28 cellular contexts compared by ENCODE assay signal in the genomic region with DNA sequence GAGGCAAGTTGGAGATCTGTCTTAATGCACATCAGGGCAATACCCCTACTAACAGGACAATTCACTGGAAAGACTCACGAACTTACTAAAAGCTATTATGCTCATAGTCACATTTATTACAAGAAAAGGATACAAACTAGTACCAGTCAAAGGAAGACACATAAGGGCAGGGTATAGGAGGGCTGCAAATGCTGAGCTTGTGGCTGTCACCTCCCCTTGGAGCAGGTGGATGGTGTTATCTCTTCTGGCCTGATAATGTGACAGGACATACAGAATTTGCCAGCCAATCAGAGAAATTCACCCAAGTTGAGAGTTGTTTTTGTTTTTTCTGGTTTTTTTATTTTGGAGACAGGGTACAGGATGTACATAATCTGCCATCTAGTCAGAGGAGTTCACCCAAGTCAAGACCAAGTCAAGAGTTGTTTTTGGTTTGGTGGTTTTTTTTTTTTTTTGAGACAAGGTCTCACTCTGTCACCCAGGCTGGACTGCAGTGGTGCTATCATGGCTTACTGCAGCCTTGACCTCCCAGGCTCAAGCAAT.
"Had no signal": no experiment of that assay in that cellular context is flagged by ENCODE, and none has a peak within 500 bp of the region (broad histone marks: within the 10 kb centered on the region; RNA-seq: fewer than 3 reads in every experiment).

No MANE protein-coding gene starts in this region.

- H3K27me3 Mint-ChIP-seq: naive thymus-derived CD4-positive, alpha-beta T cell had no signal

- H3K4me1 ChIP-seq: gastrocnemius medialis, heart left ventricle, left lung, neural progenitor cell, parathyroid adenoma, prostate gland, right atrium auricular region, stomach, thyroid gland, vagina had no signal

- H3K27ac ChIP-seq: dorsolateral prefrontal cortex, epithelial cell of prostate, gastrocnemius medialis, heart left ventricle, hepatocyte, left lung, neural progenitor cell, parathyroid adenoma, prostate gland, right atrium auricular region, stomach, thyroid gland, vagina had no signal

- H3K4me1 Mint-ChIP-seq: endodermal cell, nephron, neural progenitor cell had no signal

- H3K4me3 ChIP-seq: dorsolateral prefrontal cortex, gastrocnemius medialis, heart left ventricle, hepatocyte, left lung, neural progenitor cell, prostate gland, right atrium auricular region, stomach, thyroid gland, vagina had no signal

- H3K27ac Mint-ChIP-seq: endodermal cell, nephron, neural progenitor cell had no signal

- H3K36me3 ChIP-seq: gastrocnemius medialis, neural progenitor cell, prostate gland had no signal

- H3K4me3 Mint-ChIP-seq: endodermal cell; nephron; neural progenitor cell; stimulated activated effector memory CD8-positive, alpha-beta T cell treated with anti-CD3 and anti-CD28 coated beads, Interleukin-12 subunit alpha, Interleukin-12 subunit beta, amount 100 ng/mL, for 72 hours had no signal

- H3K9me3 ChIP-seq: gastrocnemius medialis, heart left ventricle, left lung, prostate gland, right atrium auricular region, stomach, thyroid gland, vagina had no signal

- H3K36me3 Mint-ChIP-seq: neural progenitor cell had no signal

- DNase-seq: dorsolateral prefrontal cortex; effector CD4-positive, alpha-beta T cell; endodermal cell; foreskin fibroblast; gastrocnemius medialis; heart left ventricle; left cardiac atrium; left lung; mesendoderm; midbrain; naive thymus-derived CD4-positive, alpha-beta T cell; stimulated activated CD4-positive, alpha-beta T cell treated with anti-CD3 and anti-CD28 coated beads, Interleukin-2, amount 100 ng/mL, for 24 hours; stimulated activated CD4-positive, alpha-beta T cell treated with anti-CD3 and anti-CD28 coated beads, Interleukin-4, amount 100 ng/mL, for 24 hours; stimulated activated naive CD4-positive, alpha-beta T cell treated with Interleukin-2 at 50 U/mL for 16 hours; stomach; thyroid gland; trophoblast cell had no signal

- H3K27me3 ChIP-seq: dorsolateral prefrontal cortex, gastrocnemius medialis, heart left ventricle, hepatocyte, left lung, neural progenitor cell, right atrium auricular region, stomach, thyroid gland, vagina had no signal

- H3K9me3 Mint-ChIP-seq: endodermal cell; nephron; neural progenitor cell; stimulated activated effector memory CD8-positive, alpha-beta T cell treated with anti-CD3 and anti-CD28 coated beads, Interleukin-12 subunit alpha, Interleukin-12 subunit beta, amount 100 ng/mL, for 72 hours had no signal

- ATAC-seq: esophagus mucosa; gastrocnemius medialis; heart left ventricle; left cardiac atrium; naive thymus-derived CD4-positive, alpha-beta T cell; sciatic nerve had no signal
